20 cellular contexts compared by ENCODE assay signal in the genomic region with DNA sequence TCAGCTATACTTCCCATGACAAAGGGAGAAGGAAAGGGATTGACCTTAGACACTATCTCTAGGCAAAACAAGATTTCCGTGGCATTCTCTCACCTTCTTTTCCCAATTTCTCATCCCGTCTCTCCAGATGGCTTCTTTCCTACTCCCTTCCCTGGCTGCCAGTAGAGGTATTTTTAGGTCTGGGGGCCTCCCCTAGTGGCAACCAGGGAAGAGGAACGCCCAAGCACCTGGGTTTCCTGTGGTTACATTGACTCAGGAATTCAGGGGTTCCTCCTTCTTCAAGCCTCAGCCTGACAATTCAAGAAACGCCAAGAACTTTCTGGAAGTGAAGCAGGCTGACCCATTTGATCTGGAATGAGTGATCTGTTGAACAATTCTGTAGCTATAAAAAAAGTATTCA.
A peak's percentile ranks its signal among the peaks of the same experiment; 100 is the strongest.
DNase-seq lines count a peak whose midpoint lies in the region; ATAC-seq, FAIRE-seq and TF ChIP-seq lines count a peak whose summit lies in the region.
"Had no signal": no experiment of that assay in that cellular context is flagged by ENCODE, and none has a peak within 500 bp of the region (broad histone marks: within the 10 kb centered on the region; RNA-seq: fewer than 3 reads in every experiment).

No MANE protein-coding gene starts in this region.

- TF ChIP-seq CTCF in BE2C (IDR thresholded peaks at IDR 0.05; ENCODE audit: low read depth, low read length) (peak; percentile 62), D721Med (IDR thresholded peaks at IDR 0.05; ENCODE audit: insufficient read depth, missing control alignments) (peak; percentile 27), WERI-Rb-1 (IDR thresholded peaks at IDR 0.05; ENCODE audit: low read depth, low read length) (peak; percentile 62), natural killer cell (IDR thresholded peaks at IDR 0.05) (no peak), suprapubic skin (IDR thresholded peaks at IDR 0.05) (no peak)

- ATAC-seq in natural killer cell (no peak), HG02981 (IDR thresholded peaks at IDR 0.05; ENCODE audit: unreplicated experiment) (no peak)
- ATAC-seq: activated T-cell treated with anti-CD3 and anti-CD28 coated beads, Interleukin-2, amount 50 U/mL, for 4 hours; GM12878; Right ventricle myocardium inferior; stimulated activated naive B cell treated with anti-CD40 and anti-IgM and Interleukin-4, amounts not matched to agents 10 μg/mL and 1 μg/mL and 100 μg/mL, for 72 hours had no signal

- H3K4me3 Mint-ChIP-seq in natural killer cell: no peak overlapping the region
- H3K4me3 Mint-ChIP-seq: activated CD4-positive, alpha-beta T cell treated with anti-CD3 and anti-CD28 coated beads, Interleukin-2, amount 10 ng/mL, durations not matched to agents 7 days and 5 days; activated T-cell treated with anti-CD3 and anti-CD28 coated beads, Interleukin-2, amount 50 U/mL, for 4 hours; CD14-positive monocyte; HFFc6; stimulated activated naive B cell treated with anti-CD40 and anti-IgM and Interleukin-4, amounts not matched to agents 10 μg/mL and 1 μg/mL and 100 μg/mL, for 72 hours had no signal

- TF ChIP-seq POLR2A in suprapubic skin (IDR thresholded peaks at IDR 0.05): no peak

- no peaks in the 10 kb centered on the region for H3K4me1 ChIP-seq in BE2C
- no peaks in the 10 kb centered on the region for H3K4me1 ChIP-seq in suprapubic skin
- H3K4me1 ChIP-seq: prostate gland had no signal

- no peaks in the 10 kb centered on the region for H3K36me3 ChIP-seq in BE2C
- H3K36me3 ChIP-seq in WERI-Rb-1: no peaks in the 10 kb centered on the region
- no peaks in the 10 kb centered on the region for H3K36me3 ChIP-seq in suprapubic skin
- H3K36me3 ChIP-seq: prostate gland had no signal

- no peaks in the 10 kb centered on the region for H3K9me3 Mint-ChIP-seq in natural killer cell
- H3K9me3 Mint-ChIP-seq: activated CD4-positive, alpha-beta T cell treated with anti-CD3 and anti-CD28 coated beads, Interleukin-2, amount 10 ng/mL, durations not matched to agents 7 days and 5 days; activated T-cell treated with anti-CD3 and anti-CD28 coated beads, Interleukin-2, amount 50 U/mL, for 4 hours; HFFc6 had no signal

- H3K27ac ChIP-seq in WERI-Rb-1 (no peak overlapping the region), suprapubic skin (no peak overlapping the region)
- H3K27ac ChIP-seq: prostate gland had no signal

- no peaks in the 10 kb centered on the region for H3K36me3 Mint-ChIP-seq in natural killer cell
- H3K36me3 Mint-ChIP-seq: CD14-positive monocyte; stimulated activated naive B cell treated with anti-CD40 and anti-IgM and Interleukin-4, amounts not matched to agents 10 μg/mL and 1 μg/mL and 100 μg/mL, for 72 hours had no signal

- intact Hi-C loops in natural killer cell (cut with micrococcal nuclease): no loop called here

- H3K27me3 Mint-ChIP-seq in natural killer cell (ENCODE audit: low read depth in 2 of 2): peaks cover 8 to 10% of the 10 kb centered on the region in 2 donors

- H3K9me3 ChIP-seq in BE2C (no peaks in the 10 kb centered on the region), WERI-Rb-1 (ENCODE audit: severe bottlenecking) (no peaks in the 10 kb centered on the region), suprapubic skin (no peaks in the 10 kb centered on the region)
- H3K9me3 ChIP-seq: prostate gland had no signal

- H3K4me3 ChIP-seq in BE2C (ENCODE audit: low read depth, low read length) (no peak overlapping the region), WERI-Rb-1 (ENCODE audit: low read depth, low read length) (no peak overlapping the region), suprapubic skin (no peak overlapping the region)
- H3K4me3 ChIP-seq: GM12878, prostate gland had no signal

- H3K4me1 Mint-ChIP-seq in natural killer cell: no peaks in the 10 kb centered on the region
- H3K4me1 Mint-ChIP-seq: activated CD4-positive, alpha-beta T cell treated with anti-CD3 and anti-CD28 coated beads, Interleukin-2, amount 10 ng/mL, durations not matched to agents 7 days and 5 days; CD14-positive monocyte; stimulated activated naive B cell treated with anti-CD40 and anti-IgM and Interleukin-4, amounts not matched to agents 10 μg/mL and 1 μg/mL and 100 μg/mL, for 72 hours had no signal

- no peak for TF ChIP-seq EP300 in suprapubic skin (IDR thresholded peaks at IDR 0.05)

- WGBS in suprapubic skin: 56% methylated on average over 4 of the region's 4 CpGs

- no peak for FAIRE-seq in D721Med (lab: Jason Lieb, UNC)
- FAIRE-seq: GM12878 had no signal

- H3K27ac Mint-ChIP-seq in natural killer cell: no peak overlapping the region
- H3K27ac Mint-ChIP-seq: activated CD4-positive, alpha-beta T cell treated with anti-CD3 and anti-CD28 coated beads, Interleukin-2, amount 10 ng/mL, durations not matched to agents 7 days and 5 days; CD14-positive monocyte; HFFc6; stimulated activated naive B cell treated with anti-CD40 and anti-IgM and Interleukin-4, amounts not matched to agents 10 μg/mL and 1 μg/mL and 100 μg/mL, for 72 hours had no signal

- no peaks in the 10 kb centered on the region for H3K27me3 ChIP-seq in BE2C
- no peaks in the 10 kb centered on the region for H3K27me3 ChIP-seq in WERI-Rb-1 (ENCODE audit: insufficient read depth, low read depth, severe bottlenecking)
- H3K27me3 ChIP-seq in suprapubic skin: no peaks in the 10 kb centered on the region

- DNase-seq in BE2C (peak; percentile 28), D721Med (ENCODE audit: insufficient read length, low spot score) (no peak), WERI-Rb-1 (peak; percentile 57), iPS-NIHi7 (ENCODE audit: extremely low spot score) (peak; percentile 74), natural killer cell (no peak), suprapubic skin (ENCODE audit: low spot score in 2 of 2) (no peak)
- DNase-seq: activated CD4-positive, alpha-beta T cell treated with anti-CD3 and anti-CD28 coated beads, Interleukin-2, amount 10 ng/mL, durations not matched to agents 7 days and 5 days; activated T-cell treated with anti-CD3 and anti-CD28 coated beads, Interleukin-2, amount 50 U/mL, for 4 hours; cerebellar nuclear complex; HFFc6; Kasumi-1; mammary epithelial cell; NCI-H146; NCI-H526 treated with DMSO at 0.1 percent for 48 hours; stimulated activated naive B cell treated with anti-CD40 and anti-IgM and Interleukin-4, amounts not matched to agents 10 μg/mL and 1 μg/mL and 100 μg/mL, for 72 hours had no signal

Comparison
In these comparisons a context has a peak if more than half of its experiments do, and no peak if none do; other contexts are left out.
1. DNase-seq: peak in BE2C (single experiment), WERI-Rb-1 (single experiment) and iPS-NIHi7 (single experiment); none in D721Med (single experiment), natural killer cell (single experiment) and suprapubic skin (0 of 2).
2. CTCF ChIP-seq: peak in BE2C (single experiment), D721Med (single experiment) and WERI-Rb-1 (single experiment); none in natural killer cell (single experiment) and suprapubic skin (0 of 2).